Comparison of ENCODE assay signal across 8 cellular contexts in genomic region chr12:49580572-49581535, GRCh38. TPM values are rescaled to one million over a fixed set of nuclear protein-coding genes. Genes with fewer than 3 reads are reported as not detected.
DNase-seq lines count a peak whose midpoint lies in the region; ATAC-seq and TF ChIP-seq lines count a peak whose summit lies in the region.

No MANE protein-coding gene starts in this region.

- H3K9me3 Mint-ChIP-seq in CD4-positive, CD25-positive, alpha-beta regulatory T cell: no peaks in the 10 kb centered on the region

- no peaks in the 10 kb centered on the region for H3K27me3 ChIP-seq in CD4-positive, CD25-positive, alpha-beta regulatory T cell (ENCODE audit: control insufficient read depth, insufficient read depth, low read length)
- no peaks in the 10 kb centered on the region for H3K27me3 ChIP-seq in HAP-1 (ENCODE audit: low read depth)
- no peaks in the 10 kb centered on the region for H3K27me3 ChIP-seq in liver (ENCODE audit: control insufficient read depth in 4 of 4, insufficient read depth in 4 of 4, low read length in 3 of 4)

- TF ChIP-seq RAD21 in liver (IDR thresholded peaks at IDR 0.05): peak; percentile 87 to 95

- H3K36me3 Mint-ChIP-seq in CD4-positive, CD25-positive, alpha-beta regulatory T cell: peaks cover 31% of the 10 kb centered on the region

- no peak overlapping the region for H3K27ac ChIP-seq in CD4-positive, CD25-positive, alpha-beta regulatory T cell (ENCODE audit: insufficient read depth, low read length, poor library complexity, severe bottlenecking)
- H3K27ac ChIP-seq in liver (ENCODE audit: low read depth in 1 of 2, low read length in 2 of 2): no peak overlapping the region

- H3K4me3 ChIP-seq in CD4-positive, CD25-positive, alpha-beta regulatory T cell (ENCODE audit: low read depth, low read length): no peak overlapping the region
- H3K4me3 ChIP-seq in HAP-1 (no peak overlapping the region), liver (ENCODE audit: low read depth in 1 of 3, low read length in 3 of 3) (no peak overlapping the region)

- peak; percentile 21 to 60 (median 35) for DNase-seq in CD4-positive, CD25-positive, alpha-beta regulatory T cell
- DNase-seq in HAP-1 (ENCODE audit: low spot score in 2 of 2) (peak; percentile 78 to 89), NCI-H2227 treated with DMSO at 0.1 percent for 48 hours (lab: John Stamatoyannopoulos, UW) (peak; percentile 59), dermis blood vessel endothelial cell (peak; percentile 87)
- peak; percentile 43 to 61 for DNase-seq in activated CD4-positive, alpha-beta T cell treated with anti-CD3 and anti-CD28 coated beads for 4 hours
- peak; percentile 34 to 46 for DNase-seq in stimulated activated CD4-positive, alpha-beta T cell treated with anti-CD3 and anti-CD28 coated beads, Interleukin-4, amount 100 ng/mL, for 4 hours

- peaks cover 9% of the 10 kb centered on the region for H3K36me3 ChIP-seq in CD4-positive, CD25-positive, alpha-beta regulatory T cell (ENCODE audit: control insufficient read depth, insufficient read depth, low read length)
- peaks cover 9% of the 10 kb centered on the region for H3K36me3 ChIP-seq in HAP-1 (replicated peaks)
- H3K36me3 ChIP-seq in liver (ENCODE audit: control insufficient read depth in 4 of 4, insufficient read depth in 3 of 4, low read depth in 1 of 4, low read length in 3 of 4): peaks cover 0 to 3% (median under 1%) of the 10 kb centered on the region in 4 donors

- H3K9me3 ChIP-seq in CD4-positive, CD25-positive, alpha-beta regulatory T cell (ENCODE audit: control insufficient read depth in 2 of 2, low read length in 2 of 2): no peaks in the 10 kb centered on the region
- H3K9me3 ChIP-seq in HAP-1 (no peaks in the 10 kb centered on the region), liver (ENCODE audit: control insufficient read depth in 4 of 4, low read length in 3 of 4) (no peaks in the 10 kb centered on the region)

- no peak overlapping the region for H3K27ac Mint-ChIP-seq in CD4-positive, CD25-positive, alpha-beta regulatory T cell

- H3K9ac ChIP-seq in liver (ENCODE audit: low read depth in 1 of 2, low read length in 2 of 2): peak overlapping the region in 1 of 2 donors; percentile 28

- H3K4me1 Mint-ChIP-seq in CD4-positive, CD25-positive, alpha-beta regulatory T cell: peaks cover 11 to 23% (median 16%) of the 10 kb centered on the region in 4 donors

- WGBS in liver: 38% methylated on average over 8 of the region's 8 CpGs

- peak; percentile 52 to 53 for ATAC-seq in CD4-positive, CD25-positive, alpha-beta regulatory T cell (ENCODE audit: low read depth in 2 of 2)
- ATAC-seq in HG03439 (IDR thresholded peaks at IDR 0.05; ENCODE audit: unreplicated experiment): no peak

- in situ Hi-C loops in HAP-1 (cut with MboI; ENCODE audit: low sequenced_read_pairs): no loop called here

- TF ChIP-seq CTCF in liver (IDR thresholded peaks at IDR 0.05; ENCODE audit: low read depth, low read length, missing input control): peak; percentile 68

- no peak overlapping the region for H3K4me3 Mint-ChIP-seq in CD4-positive, CD25-positive, alpha-beta regulatory T cell

- no peaks in the 10 kb centered on the region for H3K4me1 ChIP-seq in CD4-positive, CD25-positive, alpha-beta regulatory T cell (ENCODE audit: control insufficient read depth, insufficient read depth, low read length, poor library complexity, severe bottlenecking)
- peaks cover 2% of the 10 kb centered on the region for H3K4me1 ChIP-seq in HAP-1
- peaks cover 0 to 8% (median 5%) of the 10 kb centered on the region in 4 donors for H3K4me1 ChIP-seq in liver (ENCODE audit: control insufficient read depth in 4 of 4, insufficient read depth in 4 of 4, low read length in 3 of 4)

- no peaks in the 10 kb centered on the region for H3K27me3 Mint-ChIP-seq in CD4-positive, CD25-positive, alpha-beta regulatory T cell

TF ChIP-seq in liver, 16 proteins besides CTCF, POLR2A, EP300 and RAD21:
- TF ChIP-seq ATF3 (IDR thresholded peaks at IDR 0.05) (no peak), FOXA1 (IDR thresholded peaks at IDR 0.05) (no peak), HNF4A (conservative IDR thresholded peaks at IDR 0.05) (no peak), REST (IDR thresholded peaks at IDR 0.05) (no peak), MAX (IDR thresholded peaks at IDR 0.05) (no peak), ZBTB33 (IDR thresholded peaks at IDR 0.05) (no peak), YY1 (IDR thresholded peaks at IDR 0.05) (no peak), SP1 (IDR thresholded peaks at IDR 0.05) (no peak), RXRA (IDR thresholded peaks at IDR 0.05) (no peak)

RNA-seq across cellular contexts. Expression of gene MCRS1, which starts 12.9 kb away (rescaled TPM):
- 72.8 TPM for total RNA-seq in CD4-positive, CD25-positive, alpha-beta regulatory T cell
- 10 to 100 TPM; 62.8 to 81.0 (median 67.8) TPM for polyA plus RNA-seq in CD4-positive, CD25-positive, alpha-beta regulatory T cell
- 58.5 and 73.9 TPM in 2 replicates for total RNA-seq in dermis blood vessel endothelial cell
- total RNA-seq in liver: 10 to 100 TPM; 24.8 to 33.1 TPM
- polyA plus RNA-seq in liver: 10 to 100 TPM; 20.0 to 27.4 TPM

RNA-seq across cellular contexts. Expression of gene FAM186B, which starts 24.6 kb away (rescaled TPM):
- total RNA-seq in CD4-positive, CD25-positive, alpha-beta regulatory T cell: not detected
- polyA plus RNA-seq in CD4-positive, CD25-positive, alpha-beta regulatory T cell: under 1 TPM in 1 of 4 donors, not detected in 3; 0.14 TPM
- total RNA-seq in dermis blood vessel endothelial cell: 0.19 and 0.34 TPM in 2 replicates
- total RNA-seq in liver: under 1 TPM; 0.19 to 0.84 TPM
- polyA plus RNA-seq in liver: under 1 TPM; 0.33 to 0.51 TPM

RNA-seq across cellular contexts. Expression of gene KCNH3, which starts 42.0 kb away (rescaled TPM):
- 1.2 TPM for total RNA-seq in CD4-positive, CD25-positive, alpha-beta regulatory T cell
- 1 to 10 TPM; 1.1 to 2.1 (median 1.5) TPM for polyA plus RNA-seq in CD4-positive, CD25-positive, alpha-beta regulatory T cell
- total RNA-seq in dermis blood vessel endothelial cell: 0.09 TPM in 1 of 2 replicates, not detected in the other
- total RNA-seq in liver: under 1 TPM in 1 of 2 donors, not detected in 1; 0.19 TPM
- under 1 TPM; 0.07 to 0.24 TPM for polyA plus RNA-seq in liver

RNA-seq across cellular contexts. Expression of gene PRPF40B, which starts 42.5 kb away (rescaled TPM):
- 6.3 TPM for total RNA-seq in CD4-positive, CD25-positive, alpha-beta regulatory T cell
- polyA plus RNA-seq in CD4-positive, CD25-positive, alpha-beta regulatory T cell: 1 to 10 TPM in 3 of 4 donors, under 1 TPM in 1; 0.78 to 3.2 (median 1.7) TPM
- 1.9 and 4.1 TPM in 2 replicates for total RNA-seq in dermis blood vessel endothelial cell
- 1 to 10 TPM; 2.4 to 4.8 TPM for total RNA-seq in liver
- 1 to 10 TPM; 3.4 to 4.3 TPM for polyA plus RNA-seq in liver

Comparison
In these comparisons a context has a peak if more than half of its experiments do, and no peak if none do; other contexts are left out.
1. DNase-seq: peak in every context shown above with its lines; median percentile 87 in dermis blood vessel endothelial cell; 84 in HAP-1; 59 in NCI-H2227 treated with DMSO at 0.1 percent for 48 hours; 52 in activated CD4-positive, alpha-beta T cell treated with anti-CD3 and anti-CD28 coated beads for 4 hours; 40 in stimulated activated CD4-positive, alpha-beta T cell treated with anti-CD3 and anti-CD28 coated beads, Interleukin-4, amount 100 ng/mL, for 4 hours; 35 in CD4-positive, CD25-positive, alpha-beta regulatory T cell.